In the genomic region with DNA sequence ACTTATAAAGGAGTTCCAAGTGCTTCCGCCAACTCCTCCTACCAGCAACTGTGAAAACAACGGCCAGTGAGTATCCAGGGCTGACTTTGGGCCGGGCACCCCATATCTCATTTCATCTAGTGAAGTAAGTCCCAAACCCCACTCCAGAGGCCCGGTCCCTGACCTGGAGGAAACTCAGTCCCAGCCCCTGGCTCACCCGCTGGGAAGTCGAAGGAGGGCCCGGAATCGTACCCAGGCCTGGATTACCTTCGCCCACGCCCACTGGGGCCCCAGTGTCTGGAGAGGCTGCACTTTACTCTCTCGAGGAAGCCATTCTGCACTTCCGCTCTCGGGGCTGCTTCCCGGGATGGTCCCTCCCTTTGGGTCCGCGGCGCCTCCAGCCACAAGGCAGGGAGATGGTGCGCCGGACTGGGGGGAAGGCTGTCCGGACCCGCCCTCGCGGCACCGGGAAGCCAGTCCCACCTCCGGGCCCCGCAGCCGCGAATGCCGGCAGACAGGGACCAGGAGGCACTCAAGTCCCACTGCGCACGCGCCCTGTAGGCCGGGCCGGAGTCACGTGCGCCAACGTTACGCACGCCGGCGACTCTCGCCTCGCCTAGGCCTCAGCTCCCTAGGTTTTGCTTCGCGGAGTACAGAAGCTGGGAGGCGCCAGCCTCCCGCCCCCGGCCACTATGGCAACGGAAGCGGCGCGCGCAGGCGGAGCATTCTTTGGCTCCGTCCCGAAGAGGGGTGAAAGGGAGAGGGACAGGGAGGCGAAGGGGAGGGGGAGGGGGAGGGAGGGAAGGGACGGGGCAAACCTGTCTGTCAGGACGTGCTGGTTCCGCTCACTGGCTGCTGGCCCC, we compare ENCODE assay signal across 8 cellular contexts. TPM values are rescaled to one million over a fixed set of nuclear protein-coding genes. Genes with fewer than 3 reads are reported as not detected.
DNase-seq lines count a peak whose midpoint lies in the region; ATAC-seq lines count a peak whose summit lies in the region.

A gene with protein sequence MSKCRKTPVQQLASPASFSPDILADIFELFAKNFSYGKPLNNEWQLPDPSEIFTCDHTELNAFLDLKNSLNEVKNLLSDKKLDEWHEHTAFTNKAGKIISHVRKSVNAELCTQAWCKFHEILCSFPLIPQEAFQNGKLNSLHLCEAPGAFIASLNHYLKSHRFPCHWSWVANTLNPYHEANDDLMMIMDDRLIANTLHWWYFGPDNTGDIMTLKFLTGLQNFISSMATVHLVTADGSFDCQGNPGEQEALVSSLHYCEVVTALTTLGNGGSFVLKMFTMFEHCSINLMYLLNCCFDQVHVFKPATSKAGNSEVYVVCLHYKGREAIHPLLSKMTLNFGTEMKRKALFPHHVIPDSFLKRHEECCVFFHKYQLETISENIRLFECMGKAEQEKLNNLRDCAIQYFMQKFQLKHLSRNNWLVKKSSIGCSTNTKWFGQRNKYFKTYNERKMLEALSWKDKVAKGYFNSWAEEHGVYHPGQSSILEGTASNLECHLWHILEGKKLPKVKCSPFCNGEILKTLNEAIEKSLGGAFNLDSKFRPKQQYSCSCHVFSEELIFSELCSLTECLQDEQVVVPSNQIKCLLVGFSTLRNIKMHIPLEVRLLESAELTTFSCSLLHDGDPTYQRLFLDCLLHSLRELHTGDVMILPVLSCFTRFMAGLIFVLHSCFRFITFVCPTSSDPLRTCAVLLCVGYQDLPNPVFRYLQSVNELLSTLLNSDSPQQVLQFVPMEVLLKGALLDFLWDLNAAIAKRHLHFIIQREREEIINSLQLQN (minus strand): TSS at position 513 of the 842 bp plus-strand sequence. CDS start 3,482 bp downstream, outside the sequence.

- peak within 1 kb of the TSS; percentile 89 for H3K27ac ChIP-seq in CD8-positive, alpha-beta memory T cell (ENCODE audit: low read depth, low read length)
- peak within 1 kb of the TSS; percentile 70 for H3K27ac ChIP-seq in effector memory CD4-positive, alpha-beta T cell (ENCODE audit: insufficient read depth, low read length, poor library complexity, severe bottlenecking)

- peaks cover 17 to 26% of the 10 kb centered on the region in 2 donors for H3K27me3 Mint-ChIP-seq in CD8-positive, alpha-beta memory T cell
- peaks cover 2% of the 10 kb centered on the region for H3K27me3 Mint-ChIP-seq in memory B cell

- peak within 1 kb of the TSS; percentile 82 to 97 (median 93) for H3K27ac Mint-ChIP-seq in CD8-positive, alpha-beta memory T cell
- H3K27ac Mint-ChIP-seq in memory B cell: peak within 1 kb of the TSS; percentile 91

- H3K4me3 Mint-ChIP-seq in CD8-positive, alpha-beta memory T cell: peak within 1 kb of the TSS; percentile 88 to 95 (median 91)
- peak within 1 kb of the TSS; percentile 93 for H3K4me3 Mint-ChIP-seq in memory B cell

- H3K9me3 ChIP-seq in CD8-positive, alpha-beta memory T cell (ENCODE audit: low read length): no peaks in the 10 kb centered on the region
- H3K9me3 ChIP-seq in effector memory CD4-positive, alpha-beta T cell (ENCODE audit: control insufficient read depth, low read length): no peaks in the 10 kb centered on the region

- POLR2A ChIA-PET in CD8-positive, alpha-beta memory T cell (lab: Charles Lee): no interaction called here
- POLR2A ChIA-PET in activated CD8-positive, alpha-beta memory T cell treated with anti-CD3 and anti-CD28 coated beads for 36 hours (lab: Charles Lee): interaction anchor here (0.6 kb wide), 1 partner anchor 8 kb away, joined by 3 read pairs; no protein-coding TSS in a partner anchor

- ATAC-seq in GM19468 (IDR thresholded peaks at IDR 0.05; ENCODE audit: extremely low read depth, unreplicated experiment) (peak; percentile 81), memory B cell (ENCODE audit: low read depth) (peak; percentile 92)

- H3K4me1 Mint-ChIP-seq in CD8-positive, alpha-beta memory T cell: peaks cover 21 to 41% (median 37%) of the 10 kb centered on the region in 3 donors
- H3K4me1 Mint-ChIP-seq in memory B cell: peaks cover 19% of the 10 kb centered on the region

- CTCF ChIA-PET in CD8-positive, alpha-beta memory T cell (lab: Charles Lee): interaction anchor here (1.0 to 1.7 kb wide), 2 partner anchors 23 to 123 kb away, joined by 3 to 6 read pairs; no protein-coding TSS in a partner anchor
- CTCF ChIA-PET in activated CD8-positive, alpha-beta memory T cell treated with anti-CD3 and anti-CD28 coated beads for 36 hours (lab: Charles Lee): no interaction called here

- peak; percentile 80 to 90 (median 85) for DNase-seq in CD8-positive, alpha-beta memory T cell
- DNase-seq in HS-5 (ENCODE audit: low read depth) (peak; percentile 86), memory B cell (ENCODE audit: low spot score in 2 of 2) (peak; percentile 79 to 87)
- peak; percentile 89 for DNase-seq in NK-92 treated with Interleukin-12 subunit alpha and Interleukin-12 subunit beta, amount 100 ng/mL, for 24 hours (lab: John Stamatoyannopoulos, UW)
- DNase-seq in effector memory CD4-positive, alpha-beta T cell: peak; percentile 71 to 80 (median 78)
- peak; percentile 82 for DNase-seq in stimulated activated CD8-positive, alpha-beta memory T cell treated with anti-CD3 and anti-CD28 coated beads, Interleukin-12 subunit alpha, Interleukin-12 subunit beta, amount 100 ng/mL, for 24 hours (ENCODE audit: extremely low read depth)

- H3K36me3 ChIP-seq in CD8-positive, alpha-beta memory T cell (ENCODE audit: insufficient read depth, low read length): peaks cover 25% of the 10 kb centered on the region
- H3K36me3 ChIP-seq in effector memory CD4-positive, alpha-beta T cell (ENCODE audit: control insufficient read depth, insufficient read depth, low read length): peaks cover 27% of the 10 kb centered on the region

- H3K27me3 ChIP-seq in CD8-positive, alpha-beta memory T cell (ENCODE audit: insufficient read depth, low read length, poor library complexity, severe bottlenecking): no peaks in the 10 kb centered on the region
- peaks cover 8% of the 10 kb centered on the region for H3K27me3 ChIP-seq in effector memory CD4-positive, alpha-beta T cell (replicated peaks; ENCODE audit: control insufficient read depth, insufficient read depth, low read length, poor library complexity, severe bottlenecking)

- H3K4me1 ChIP-seq in CD8-positive, alpha-beta memory T cell (ENCODE audit: insufficient read depth, low read length): peaks cover 19% of the 10 kb centered on the region
- peaks cover 10% of the 10 kb centered on the region for H3K4me1 ChIP-seq in effector memory CD4-positive, alpha-beta T cell (ENCODE audit: control insufficient read depth, insufficient read depth, low read length, poor library complexity, severe bottlenecking)

- peaks cover 0 to 5% (median 2%) of the 10 kb centered on the region in 5 donors for H3K9me3 Mint-ChIP-seq in CD8-positive, alpha-beta memory T cell
- H3K9me3 Mint-ChIP-seq in memory B cell: peaks cover 7% of the 10 kb centered on the region

- peaks cover 24 to 45% (median 40%) of the 10 kb centered on the region in 3 donors for H3K36me3 Mint-ChIP-seq in CD8-positive, alpha-beta memory T cell
- H3K36me3 Mint-ChIP-seq in memory B cell: peaks cover 30% of the 10 kb centered on the region

- H3K4me3 ChIP-seq in CD8-positive, alpha-beta memory T cell (ENCODE audit: low read length): peak within 1 kb of the TSS; percentile 76
- peak within 1 kb of the TSS; percentile 84 for H3K4me3 ChIP-seq in effector memory CD4-positive, alpha-beta T cell (ENCODE audit: insufficient read depth, low read depth, low read length, poor library complexity, severe bottlenecking)

RNA-seq across cellular contexts. Expression of the gene that starts here (rescaled TPM):
- total RNA-seq in CD8-positive, alpha-beta memory T cell: 10 to 100 TPM; 27.4 to 27.9 TPM
- polyA plus RNA-seq in CD8-positive, alpha-beta memory T cell: 21.7 TPM
- 10 to 100 TPM; 20.9 to 21.0 TPM for total RNA-seq in activated CD8-positive, alpha-beta memory T cell treated with anti-CD3 and anti-CD28 coated beads for 36 hours

Comparison
In these comparisons a context has a peak if more than half of its experiments do, and no peak if none do; other contexts are left out.
1. Peak in every context shown above with its lines: DNase-seq, ATAC-seq, H3K4me3 ChIP-seq and H3K27ac ChIP-seq.